ENCODE assay signal across 12 cellular contexts in genomic region chr19:19224150-19224851, GRCh38. TPM values are rescaled to one million over a fixed set of nuclear protein-coding genes. Genes with fewer than 3 reads are reported as not detected.
DNase-seq lines count a peak whose midpoint lies in the region; ATAC-seq and TF ChIP-seq lines count a peak whose summit lies in the region.
"Had no signal": no experiment of that assay in that cellular context is flagged by ENCODE, and none has a peak within 500 bp of the region (broad histone marks: within the 10 kb centered on the region; RNA-seq: fewer than 3 reads in every experiment).

No MANE protein-coding gene starts in this region.

- WGBS in thyroid gland, 2 donors = 65 to 68% methylated on average over 16 to 17 of the region's 17 CpGs

- H3K9me3 ChIP-seq in HUES6 (ENCODE audit: control insufficient read depth, insufficient read depth, low read depth, low read length) (0 out of 2 replicates have a peak, but pooled peaks cover 5% of the 10 kb centered on the region), colonic mucosa (no peaks in the 10 kb centered on the region), neutrophil (no peaks in the 10 kb centered on the region), thyroid gland (no peaks in the 10 kb centered on the region)
- H3K9me3 ChIP-seq: psoas muscle had no signal

- DNase-seq in DMS 273 (lab: John Stamatoyannopoulos, UW; ENCODE audit: unreplicated experiment) (peak; percentile 37), DMS 273 treated with DMSO at 0.1 percent for 48 hours (lab: John Stamatoyannopoulos, UW) (no peak), colonic mucosa (no peak), thyroid gland (no peak)
- DNase-seq: NCI-H1694 treated with DMSO at 0.1 percent for 48 hours had no signal

- H3K9ac ChIP-seq in HUES6 (ENCODE audit: low read length) = no peak overlapping the region
- H3K9ac ChIP-seq in colonic mucosa (ENCODE audit: low read depth in 2 of 2, low read length in 2 of 2) = no peak overlapping the region

- no peaks in the 10 kb centered on the region for H3K4me1 ChIP-seq in HUES6 (ENCODE audit: control insufficient read depth, insufficient read depth, low read length)
- H3K4me1 ChIP-seq in colonic mucosa = no peaks in the 10 kb centered on the region
- H3K4me1 ChIP-seq in neutrophil (ENCODE audit: control insufficient read depth in 1 of 2, insufficient read depth in 1 of 2, low read depth in 1 of 2, low read length in 1 of 2) = peaks cover 10 to 11% of the 10 kb centered on the region in 2 experiments
- H3K4me1 ChIP-seq in thyroid gland = peaks cover 0 to 8% of the 10 kb centered on the region in 2 donors
- H3K4me1 ChIP-seq: psoas muscle had no signal

- no peaks in the 10 kb centered on the region for H3K36me3 ChIP-seq in HUES6 (ENCODE audit: control insufficient read depth, insufficient read depth, low read length)
- no peaks in the 10 kb centered on the region for H3K36me3 ChIP-seq in colonic mucosa
- no peaks in the 10 kb centered on the region for H3K36me3 ChIP-seq in neutrophil
- no peaks in the 10 kb centered on the region for H3K36me3 ChIP-seq in thyroid gland

- H3K27ac ChIP-seq in HUES6 (ENCODE audit: low read depth, low read length) (no peak overlapping the region), colonic mucosa (no peak overlapping the region), neutrophil (no peak overlapping the region), thyroid gland (no peak overlapping the region)
- H3K27ac ChIP-seq: 22Rv1, psoas muscle had no signal

- TF ChIP-seq CTCF in colonic mucosa (IDR thresholded peaks at IDR 0.05) (no peak), neutrophil (IDR thresholded peaks at IDR 0.05) (no peak), thyroid gland (IDR thresholded peaks at IDR 0.05) (no peak)

- no peak for TF ChIP-seq POLR2A in thyroid gland (IDR thresholded peaks at IDR 0.05)

- peaks cover 73% of the 10 kb centered on the region for H3K27me3 ChIP-seq in HUES6 (ENCODE audit: control insufficient read depth, insufficient read depth, low read length)
- H3K27me3 ChIP-seq in colonic mucosa = peaks cover 4% of the 10 kb centered on the region
- peaks cover 84% of the 10 kb centered on the region for H3K27me3 ChIP-seq in neutrophil
- no peaks in the 10 kb centered on the region for H3K27me3 ChIP-seq in thyroid gland

- intact Hi-C loops in colonic mucosa (cut with DNase I) (no loop called here), thyroid gland (cut with DNase I) (loop anchor here (10.0 kb wide), 1 partner anchor 80 kb away; no protein-coding TSS in a partner anchor)

- ATAC-seq in HG02571 (IDR thresholded peaks at IDR 0.05; ENCODE audit: unreplicated experiment) = no peak
- no peak for ATAC-seq in GM19035 (IDR thresholded peaks at IDR 0.05; ENCODE audit: unreplicated experiment)

- H3K4me3 ChIP-seq in HUES6 (ENCODE audit: low read depth, low read length) (peak overlapping the region; percentile 54), colonic mucosa (peak overlapping the region; percentile 47), neutrophil (ENCODE audit: low read depth in 1 of 2, low read length in 1 of 2) (peak overlapping the region; percentile 44 to 58), thyroid gland (replicated peaks in 1 of 3) (peak overlapping the region in 1 of 3 donors; percentile 28)

RNA-seq across cellular contexts. Expression of gene NCAN, which starts 12.5 kb away (rescaled TPM):
- total RNA-seq in colonic mucosa (under 1 TPM in 1 of 2 donors, not detected in 1; 0.05 TPM), thyroid gland (under 1 TPM in 1 of 4 donors, not detected in 3; 0.44 TPM)
- total RNA-seq: esophagus mucosa, psoas muscle had no signal

RNA-seq across cellular contexts. Expression of gene NR2C2AP, which starts 21.1 kb away (rescaled TPM):
- total RNA-seq in colonic mucosa = 10 to 100 TPM in 1 of 2 donors, 1 to 10 TPM in 1; 8.1 to 29.5 TPM
- total RNA-seq in thyroid gland = 10 to 100 TPM in 1 of 4 donors, 1 to 10 TPM in 3; 6.6 to 16.8 (median 7.6) TPM

RNA-seq across cellular contexts. Expression of gene RFXANK, which starts 32.2 kb away (rescaled TPM):
- total RNA-seq in colonic mucosa = 10 to 100 TPM; 57.4 to 70.0 TPM
- total RNA-seq in thyroid gland = 10 to 100 TPM; 32.5 to 87.8 (median 57.0) TPM

RNA-seq across cellular contexts. Expression of gene BORCS8, which starts 32.3 kb away (rescaled TPM):
- total RNA-seq in colonic mucosa = 10 to 100 TPM; 27.8 to 27.9 TPM
- total RNA-seq in thyroid gland = 10 to 100 TPM; 15.4 to 38.7 (median 18.2) TPM

RNA-seq across cellular contexts. Expression of gene TM6SF2, which starts 48.8 kb away (rescaled TPM):
- total RNA-seq in colonic mucosa (10 to 100 TPM in 1 of 2 donors, 1 to 10 TPM in 1; 3.3 to 11.7 TPM), thyroid gland (not detected)
- total RNA-seq: esophagus mucosa had no signal
